Comparison of ENCODE assay signal across 17 cellular contexts in the genomic region with DNA sequence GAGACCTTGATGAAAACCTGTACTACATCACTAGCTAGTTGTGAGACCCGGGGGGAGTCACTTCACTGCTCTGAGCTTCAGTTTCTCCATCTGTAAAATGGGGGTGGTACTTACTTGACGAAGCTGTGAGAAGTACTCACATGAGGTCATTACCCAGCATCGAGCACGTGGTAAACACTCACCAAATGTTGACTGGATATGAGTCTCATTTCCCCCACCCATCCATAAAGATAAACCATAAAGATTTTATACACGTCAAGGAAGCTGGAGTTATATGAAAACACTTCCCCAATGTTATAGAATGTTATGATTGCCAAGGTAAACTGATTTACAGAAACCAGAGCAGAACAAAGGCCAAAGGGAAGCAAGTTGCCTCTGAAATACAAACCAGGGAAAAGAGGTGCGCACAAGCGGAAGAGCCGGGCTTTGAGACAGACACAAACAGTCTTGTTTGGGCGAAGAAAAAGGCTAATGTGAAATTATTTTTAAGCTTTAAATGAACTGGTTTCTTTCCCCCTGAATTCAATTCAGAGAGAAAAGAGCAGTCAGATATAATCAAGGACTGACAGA.
"Had no signal": no experiment of that assay in that cellular context is flagged by ENCODE, and none has a peak within 500 bp of the region (broad histone marks: within the 10 kb centered on the region; RNA-seq: fewer than 3 reads in every experiment).

No MANE protein-coding gene starts in this region.

- H3K9me3 ChIP-seq: sigmoid colon, stomach, thoracic aorta had no signal

- H3K36me3 ChIP-seq: right atrium auricular region, sigmoid colon, stomach, thoracic aorta had no signal

- H3K4me1 ChIP-seq: right atrium auricular region, sigmoid colon, stomach had no signal

- DNase-seq: dermis blood vessel endothelial cell; endodermal cell; foreskin melanocyte; head of caudate nucleus; mesendoderm; natural killer cell; posterior cingulate gyrus; sigmoid colon; stimulated activated CD4-positive, alpha-beta T cell treated with anti-CD3 and anti-CD28 coated beads, Interleukin-12 subunit alpha, Interleukin-12 subunit beta, amount 100 ng/mL, for 4 hours; stimulated activated naive CD4-positive, alpha-beta T cell; stomach; substantia nigra; trophoblast cell had no signal

- H2AFZ ChIP-seq: hepatocyte had no signal

- H3K27ac ChIP-seq: hepatocyte, right atrium auricular region, sigmoid colon, skin epidermis, stomach, thoracic aorta had no signal

- ATAC-seq: natural killer cell had no signal

- H3K4me2 ChIP-seq: hepatocyte had no signal

- H3K4me3 ChIP-seq: hepatocyte, right atrium auricular region, sigmoid colon, skin epidermis, stomach, thoracic aorta had no signal

- H3K27me3 ChIP-seq: hepatocyte, right atrium auricular region had no signal
